Comparison of ENCODE assay signal across 8 cellular contexts in genomic region chr15:78148392-78149067, GRCh38. TPM values are rescaled to one million over a fixed set of nuclear protein-coding genes. Genes with fewer than 3 reads are reported as not detected.
DNase-seq lines count a peak whose midpoint lies in the region; ATAC-seq and TF ChIP-seq lines count a peak whose summit lies in the region.

No MANE protein-coding gene starts in this region.

- peak overlapping the region; percentile 93 for H3K4me3 Mint-ChIP-seq in activated naive CD8-positive, alpha-beta T cell treated with anti-CD3 and anti-CD28 coated beads for 36 hours

- TF ChIP-seq CTCF in lower lobe of right lung (IDR thresholded peaks at IDR 0.05): no peak

- intact Hi-C loops in lower lobe of right lung (cut with DNase I): no loop called here

- no peaks in the 10 kb centered on the region for H3K27me3 Mint-ChIP-seq in activated naive CD8-positive, alpha-beta T cell treated with anti-CD3 and anti-CD28 coated beads for 36 hours

- 0 out of 2 replicates have a peak, but pooled peaks cover 7% of the 10 kb centered on the region for H3K36me3 ChIP-seq in BLaER1
- no peaks in the 10 kb centered on the region for H3K36me3 ChIP-seq in H7 (replicated peaks; ENCODE audit: control insufficient read depth, insufficient read depth, low read length)
- no peaks in the 10 kb centered on the region for H3K36me3 ChIP-seq in lower lobe of right lung

- peaks cover 16% of the 10 kb centered on the region for H3K36me3 Mint-ChIP-seq in activated naive CD8-positive, alpha-beta T cell treated with anti-CD3 and anti-CD28 coated beads for 36 hours

- H3K9me3 Mint-ChIP-seq in activated naive CD8-positive, alpha-beta T cell treated with anti-CD3 and anti-CD28 coated beads for 36 hours: no peaks in the 10 kb centered on the region

- H3K4me3 ChIP-seq in BLaER1 (peak overlapping the region; percentile 98), H7 (ENCODE audit: insufficient read depth, low read depth, low read length) (peak overlapping the region; percentile 38), lower lobe of right lung (peak overlapping the region; percentile 81)

- ATAC-seq in lower lobe of right lung: peak in 1 of 2 donors; percentile 1

- H3K27ac ChIP-seq in BLaER1 (peak overlapping the region; percentile 62; the same call in 1 of the 2 replicates), lower lobe of right lung (peak overlapping the region; percentile 88)

- H3K27ac Mint-ChIP-seq in activated naive CD8-positive, alpha-beta T cell treated with anti-CD3 and anti-CD28 coated beads for 36 hours: peak overlapping the region; percentile 93

- H3K9me3 ChIP-seq in BLaER1 (no peaks in the 10 kb centered on the region), lower lobe of right lung (no peaks in the 10 kb centered on the region)

- no peak for DNase-seq in H7
- DNase-seq in activated naive CD8-positive, alpha-beta T cell treated with anti-CD3 and anti-CD28 coated beads for 36 hours: no peak
- no peak for DNase-seq in lower lobe of right lung
- DNase-seq in cerebellar cortex (ENCODE audit: low spot score): no peak
- no peak for DNase-seq in NCI-H128 (lab: John Stamatoyannopoulos, UW; ENCODE audit: unreplicated experiment)
- no peak for DNase-seq in cortex of kidney (lab: John Stamatoyannopoulos, UW)
- DNase-seq in SIG-M5 treated with dmso at 0.1 percent for 504 hours (lab: John Stamatoyannopoulos, UW; ENCODE audit: unreplicated experiment): no peak

- peak overlapping the region; percentile 74 for H3K9ac ChIP-seq in BLaER1

- H3K4me1 ChIP-seq in BLaER1: peaks cover 30% of the 10 kb centered on the region
- H3K4me1 ChIP-seq in lower lobe of right lung: peaks cover 26% of the 10 kb centered on the region

- peaks cover 32% of the 10 kb centered on the region for H4K20me1 ChIP-seq in BLaER1

- peaks cover 47% of the 10 kb centered on the region for H3K4me1 Mint-ChIP-seq in activated naive CD8-positive, alpha-beta T cell treated with anti-CD3 and anti-CD28 coated beads for 36 hours

- H3K27me3 ChIP-seq in BLaER1 (no peaks in the 10 kb centered on the region), H7 (ENCODE audit: control insufficient read depth, insufficient read depth, low read length) (no peaks in the 10 kb centered on the region), lower lobe of right lung (ENCODE audit: low read depth) (no peaks in the 10 kb centered on the region)

- peak overlapping the region; percentile 84 for H3K4me2 ChIP-seq in BLaER1

RNA-seq across cellular contexts. Expression of gene IDH3A, which starts 0.6 kb away (rescaled TPM):
- total RNA-seq in H7 (2014; rRNA removed; shearing (Covaris generic)): 27.4 and 30.4 TPM in 2 replicates
- total RNA-seq in activated naive CD8-positive, alpha-beta T cell treated with anti-CD3 and anti-CD28 coated beads for 36 hours: 100 to 1,000 TPM; 149 to 150 TPM
- total RNA-seq in lower lobe of right lung: 78.3 TPM

RNA-seq across cellular contexts. Expression of gene CIB2, which starts 17.3 kb away (rescaled TPM):
- total RNA-seq in H7 (2014; rRNA removed; shearing (Covaris generic)): 56.7 and 64.5 TPM in 2 replicates
- total RNA-seq in activated naive CD8-positive, alpha-beta T cell treated with anti-CD3 and anti-CD28 coated beads for 36 hours: 1 to 10 TPM; 1.8 to 1.9 TPM
- total RNA-seq in lower lobe of right lung: 2.2 TPM

RNA-seq across cellular contexts. Expression of gene SH2D7, which starts 56.2 kb away (rescaled TPM):
- not detected in 2 replicates for total RNA-seq in H7 (2014; rRNA removed; shearing (Covaris generic))
- not detected for total RNA-seq in activated naive CD8-positive, alpha-beta T cell treated with anti-CD3 and anti-CD28 coated beads for 36 hours
- total RNA-seq in lower lobe of right lung: not detected

Comparison
In these comparisons a context has a peak if more than half of its experiments do, and no peak if none do; other contexts are left out.
1. H3K4me3 ChIP-seq: peak in every context shown above with its lines; median percentile 98 in BLaER1; 81 in lower lobe of right lung; 38 in H7.
2. RNA of gene CIB2, which starts 17.3 kb away (total RNA-seq): 56.7 to 64.5 TPM in H7; 2.2 TPM in lower lobe of right lung (single experiment) and 1.8 to 1.9 TPM in activated naive CD8-positive, alpha-beta T cell treated with anti-CD3 and anti-CD28 coated beads for 36 hours; every median in the first group is over 10 times any median in the second.